ENCODE assay signal across 19 cellular contexts in genomic region chr5:14937277-14937676, GRCh38.
DNase-seq lines count a peak whose midpoint lies in the region; ATAC-seq, FAIRE-seq and TF ChIP-seq lines count a peak whose summit lies in the region.
"Had no signal": no experiment of that assay in that cellular context is flagged by ENCODE, and none has a peak within 500 bp of the region (broad histone marks: within the 10 kb centered on the region; RNA-seq: fewer than 3 reads in every experiment).

No MANE protein-coding gene starts in this region.

- intact Hi-C loops in heart right ventricle (cut with DNase I) = loop anchor here in 3 of 10 donors (5.0 to 10.0 kb wide), 2 partner anchors 62 to 65 kb away; partner anchors contain the start of gene ANKH (in 2 of the 3)
- intact Hi-C loops in CD4-positive, alpha-beta memory T cell (cut with micrococcal nuclease) = no loop called here

- ATAC-seq in heart right ventricle (peak in 7 of 8 donors; percentile 61 to 88 (median 71)), HG03469 (IDR thresholded peaks at IDR 0.05; ENCODE audit: unreplicated experiment) (no peak)
- ATAC-seq: CD8-positive, alpha-beta T cell had no signal

- H3K27ac ChIP-seq in heart right ventricle (peak overlapping the region in 6 of 10 donors; percentile 26 to 69 (median 36)), small intestine (ENCODE audit: low read depth in 1 of 2, low read length in 1 of 2) (peak overlapping the region in 1 of 2 donors; percentile 27)
- no peak overlapping the region for H3K27ac ChIP-seq in CD4-positive, alpha-beta memory T cell (ENCODE audit: low read depth, low read length)
- H3K27ac ChIP-seq: breast epithelium, hepatocyte, thyroid gland had no signal

- no peaks in the 10 kb centered on the region for H3K36me3 ChIP-seq in heart right ventricle
- H3K36me3 ChIP-seq in small intestine (ENCODE audit: control insufficient read depth in 2 of 2, insufficient read depth in 2 of 2, low read length in 2 of 2) = no peaks in the 10 kb centered on the region
- H3K36me3 ChIP-seq in CD4-positive, alpha-beta memory T cell (ENCODE audit: insufficient read depth, low read length) = no peaks in the 10 kb centered on the region
- H3K36me3 ChIP-seq: breast epithelium, thyroid gland had no signal

- H3K4me3 ChIP-seq in heart right ventricle (no peak overlapping the region), small intestine (ENCODE audit: low read depth in 1 of 2, low read length in 2 of 2) (no peak overlapping the region)
- no peak overlapping the region for H3K4me3 ChIP-seq in CD4-positive, alpha-beta memory T cell (ENCODE audit: low read length in 2 of 2)
- H3K4me3 ChIP-seq: breast epithelium, hepatocyte, thyroid gland had no signal

- H3K27me3 ChIP-seq in heart right ventricle = no peaks in the 10 kb centered on the region
- H3K27me3 ChIP-seq in small intestine (ENCODE audit: control insufficient read depth in 2 of 2, insufficient read depth in 2 of 2, low read length in 2 of 2) = no peaks in the 10 kb centered on the region
- H3K27me3 ChIP-seq in CD4-positive, alpha-beta memory T cell (ENCODE audit: insufficient read depth, low read length) = no peaks in the 10 kb centered on the region
- H3K27me3 ChIP-seq: breast epithelium, hepatocyte, thyroid gland had no signal

- TF ChIP-seq CTCF in heart right ventricle (IDR thresholded peaks at IDR 0.05) = no peak

- peaks cover 3 to 5% of the 10 kb centered on the region in 2 donors for H3K27me3 Mint-ChIP-seq in CD4-positive, alpha-beta memory T cell

- H3K27ac Mint-ChIP-seq in CD4-positive, alpha-beta memory T cell = no peak overlapping the region
- H3K27ac Mint-ChIP-seq: activated CD4-positive, alpha-beta T cell treated with anti-CD3 and anti-CD28 coated beads, Interleukin-2, amount 10 ng/mL, durations not matched to agents 24 days and 14 days; CD8-positive, alpha-beta T cell had no signal

- peaks cover 4 to 12% (median 5%) of the 10 kb centered on the region in 4 donors for H3K4me1 Mint-ChIP-seq in CD4-positive, alpha-beta memory T cell

- FAIRE-seq in small intestine (lab: Jason Lieb, UNC) = no peak

- H3K9me3 ChIP-seq in heart right ventricle (no peaks in the 10 kb centered on the region), small intestine (ENCODE audit: control insufficient read depth, low read depth) (no peaks in the 10 kb centered on the region)
- H3K9me3 ChIP-seq in CD4-positive, alpha-beta memory T cell (ENCODE audit: control insufficient read depth in 1 of 2, low read length in 2 of 2) = no peaks in the 10 kb centered on the region
- H3K9me3 ChIP-seq: breast epithelium, thyroid gland had no signal

- H3K9me3 Mint-ChIP-seq in CD4-positive, alpha-beta memory T cell = no peaks in the 10 kb centered on the region
- H3K9me3 Mint-ChIP-seq: activated CD4-positive, alpha-beta T cell treated with anti-CD3 and anti-CD28 coated beads, Interleukin-2, amount 10 ng/mL, durations not matched to agents 24 days and 14 days; CD8-positive, alpha-beta T cell had no signal

- 48 to 59% methylated on average over 5 of the region's 5 CpGs for whole genome bisulfite sequencing in heart right ventricle, 2 donors
- WGBS in small intestine, 3 donors = 26 to 38% (median 37%) methylated on average over 5 of the region's 5 CpGs

- peaks cover 0 to 30% (median 6%) of the 10 kb centered on the region in 9 donors for H3K4me1 ChIP-seq in heart right ventricle
- peaks cover 4 to 8% of the 10 kb centered on the region in 2 donors for H3K4me1 ChIP-seq in small intestine (ENCODE audit: control insufficient read depth in 2 of 2, insufficient read depth in 1 of 2, low read depth in 1 of 2, low read length in 1 of 2)
- no peaks in the 10 kb centered on the region for H3K4me1 ChIP-seq in CD4-positive, alpha-beta memory T cell (ENCODE audit: insufficient read depth, low read length)
- H3K4me1 ChIP-seq: breast epithelium, thyroid gland had no signal

- H3K36me3 Mint-ChIP-seq in CD4-positive, alpha-beta memory T cell = no peaks in the 10 kb centered on the region
- H3K36me3 Mint-ChIP-seq: CD8-positive, alpha-beta T cell had no signal

- no peak overlapping the region for H3K4me3 Mint-ChIP-seq in CD4-positive, alpha-beta memory T cell
- H3K4me3 Mint-ChIP-seq: activated CD4-positive, alpha-beta T cell treated with anti-CD3 and anti-CD28 coated beads, Interleukin-2, amount 10 ng/mL, durations not matched to agents 24 days and 14 days; CD8-positive, alpha-beta T cell had no signal

- POLR2A ChIA-PET in CD4-positive, alpha-beta memory T cell (lab: Charles Lee; ENCODE audit: partially characterized antibody) = no interaction called here

- DNase-seq in NK-92 treated with Interleukin-12 subunit alpha and Interleukin-12 subunit beta, amount 100 ng/mL, for 24 hours (lab: John Stamatoyannopoulos, UW) = peak; percentile 1
- DNase-seq in NK-92 (lab: John Stamatoyannopoulos, UW; ENCODE audit: unreplicated experiment) (no peak), NOMO-1 (lab: John Stamatoyannopoulos, UW; ENCODE audit: unreplicated experiment in 2 of 2) (peak; percentile 59 to 97), heart right ventricle (no peak), small intestine (peak; percentile 42)
- no peak for DNase-seq in activated naive CD4-positive, alpha-beta T cell treated with Interleukin-2 at 50 U/mL for 16 hours
- no peak for DNase-seq in CD4-positive, alpha-beta memory T cell
- DNase-seq: 8988T; activated CD4-positive, alpha-beta T cell treated with anti-CD3 and anti-CD28 coated beads, Interleukin-2, amount 10 ng/mL, durations not matched to agents 24 days and 14 days; activated naive CD4-positive, alpha-beta T cell treated with anti-CD3 and anti-CD28 coated beads, Interleukin-2, amount 50 U/mL, for 16 hours; CD8-positive, alpha-beta T cell; kidney glomerular epithelial cell; NCI-H1092 treated with DMSO at 0.1 percent for 48 hours; NCI-H2171; posterior cingulate gyrus; thyroid gland had no signal

- CTCF ChIA-PET in CD4-positive, alpha-beta memory T cell (lab: Charles Lee; ENCODE audit: partially characterized antibody) = interaction anchor here (0.9 kb wide), 1 partner anchor 9 kb away, joined by 3 read pairs; no protein-coding TSS in a partner anchor

Comparison
In these comparisons a context has a peak if more than half of its experiments do, and no peak if none do; other contexts are left out.
1. DNase-seq: peak in NK-92 treated with Interleukin-12 subunit alpha and Interleukin-12 subunit beta, amount 100 ng/mL, for 24 hours (single experiment), NOMO-1 (2 of 2) and small intestine (single experiment); none in NK-92 (single experiment), heart right ventricle (0 of 2), activated naive CD4-positive, alpha-beta T cell treated with Interleukin-2 at 50 U/mL for 16 hours (single experiment) and CD4-positive, alpha-beta memory T cell (0 of 5).